Comparison of ENCODE assay signal across 11 cellular contexts in genomic region chr14:70856851-70857498, GRCh38. TPM values are rescaled to one million over a fixed set of nuclear protein-coding genes. Genes with fewer than 3 reads are reported as not detected.
A peak's percentile ranks its signal among the peaks of the same experiment; 100 is the strongest.
DNase-seq lines count a peak whose midpoint lies in the region; FAIRE-seq and TF ChIP-seq lines count a peak whose summit lies in the region.
"Had no signal": no experiment of that assay in that cellular context is flagged by ENCODE, and none has a peak within 500 bp of the region (broad histone marks: within the 10 kb centered on the region; RNA-seq: fewer than 3 reads in every experiment).

No MANE protein-coding gene starts in this region.

- TF ChIP-seq POLR2A in prostate gland (IDR thresholded peaks at IDR 0.05), result no peak

- TF ChIP-seq CTCF in choroid plexus epithelial cell (conservative IDR thresholded peaks at IDR 0.05; ENCODE audit: low read depth, low read length) (no peak), prostate gland (IDR thresholded peaks at IDR 0.05) (no peak)

- no peaks in the 10 kb centered on the region for H3K4me1 ChIP-seq in prostate gland (replicated peaks)
- H3K4me1 ChIP-seq in small intestine (ENCODE audit: control insufficient read depth in 2 of 2, insufficient read depth in 1 of 2, low read depth in 1 of 2, low read length in 1 of 2), result no peaks in the 10 kb centered on the region
- H3K4me1 ChIP-seq: vagina had no signal

- FAIRE-seq in small intestine (lab: Jason Lieb, UNC), result no peak

- DNase-seq in activated naive CD4-positive, alpha-beta T cell treated with anti-CD3 and anti-CD28 coated beads for 36 hours, result peak; percentile 34
- no peak for DNase-seq in activated naive CD4-positive, alpha-beta T cell treated with Interleukin-2 at 50 U/mL for 16 hours
- DNase-seq in RPMI7951 (ENCODE audit: low read depth) (peak; percentile 94), choroid plexus epithelial cell (ENCODE audit: low read depth) (peak; percentile 88), prostate gland (ENCODE audit: low spot score) (no peak), small intestine (no peak), NCI-H69 (lab: John Stamatoyannopoulos, UW) (no peak)
- peak; percentile 28 for DNase-seq in stimulated activated CD8-positive, alpha-beta memory T cell treated with anti-CD3 and anti-CD28 coated beads, Interleukin-4, amount 100 ng/mL, for 48 hours
- DNase-seq: cerebellar nuclear complex, NCI-H146 had no signal

- CTCF ChIA-PET in activated naive CD4-positive, alpha-beta T cell treated with anti-CD3 and anti-CD28 coated beads for 36 hours (lab: Charles Lee), result no interaction called here

- intact Hi-C loops in activated naive CD4-positive, alpha-beta T cell treated with anti-CD3 and anti-CD28 coated beads for 36 hours (cut with micrococcal nuclease), result loop anchor here (2.0 kb wide), 1 partner anchor 30 kb away; no protein-coding TSS in a partner anchor
- intact Hi-C loops in prostate gland (cut with DNase I), result no loop called here

- H3K27me3 ChIP-seq in prostate gland (replicated peaks; ENCODE audit: insufficient read depth), result no peaks in the 10 kb centered on the region
- no peaks in the 10 kb centered on the region for H3K27me3 ChIP-seq in small intestine (ENCODE audit: control insufficient read depth in 2 of 2, insufficient read depth in 2 of 2, low read length in 2 of 2)
- H3K27me3 ChIP-seq: vagina had no signal

- H3K4me1 Mint-ChIP-seq in activated naive CD4-positive, alpha-beta T cell treated with anti-CD3 and anti-CD28 coated beads for 36 hours (ENCODE audit: low read depth), result peaks cover 8% of the 10 kb centered on the region

- 81% methylated on average over 2 of the region's 2 CpGs for WGBS in prostate gland
- 58 to 73% (median 59%) methylated on average over 2 of the region's 2 CpGs for WGBS in small intestine, 3 donors

- H3K27me3 Mint-ChIP-seq in activated naive CD4-positive, alpha-beta T cell treated with anti-CD3 and anti-CD28 coated beads for 36 hours (ENCODE audit: low read depth), result no peaks in the 10 kb centered on the region

- H3K36me3 ChIP-seq in prostate gland (no peaks in the 10 kb centered on the region), small intestine (ENCODE audit: control insufficient read depth in 2 of 2, insufficient read depth in 2 of 2, low read length in 2 of 2) (no peaks in the 10 kb centered on the region)
- H3K36me3 ChIP-seq: vagina had no signal

- no peak overlapping the region for H3K4me3 Mint-ChIP-seq in activated naive CD4-positive, alpha-beta T cell treated with anti-CD3 and anti-CD28 coated beads for 36 hours

- no peaks in the 10 kb centered on the region for H3K9me3 Mint-ChIP-seq in activated naive CD4-positive, alpha-beta T cell treated with anti-CD3 and anti-CD28 coated beads for 36 hours

- no peak overlapping the region for H3K27ac Mint-ChIP-seq in activated naive CD4-positive, alpha-beta T cell treated with anti-CD3 and anti-CD28 coated beads for 36 hours

- H3K36me3 Mint-ChIP-seq in activated naive CD4-positive, alpha-beta T cell treated with anti-CD3 and anti-CD28 coated beads for 36 hours (ENCODE audit: low read depth), result no peaks in the 10 kb centered on the region

- H3K9me3 ChIP-seq in prostate gland (no peaks in the 10 kb centered on the region), small intestine (ENCODE audit: control insufficient read depth, low read depth) (no peaks in the 10 kb centered on the region)
- H3K9me3 ChIP-seq: vagina had no signal

- H3K27ac ChIP-seq in prostate gland (no peak overlapping the region), small intestine (ENCODE audit: low read depth in 1 of 2, low read length in 1 of 2) (no peak overlapping the region)
- H3K27ac ChIP-seq: vagina had no signal

- H3K4me3 ChIP-seq in choroid plexus epithelial cell (ENCODE audit: low read depth, low read length) (no peak overlapping the region), prostate gland (no peak overlapping the region), small intestine (ENCODE audit: low read depth in 1 of 2, low read length in 2 of 2) (no peak overlapping the region)
- H3K4me3 ChIP-seq: vagina had no signal

RNA-seq across cellular contexts. Expression of gene MAP3K9, which starts 47.7 kb away (rescaled TPM):
- total RNA-seq in activated naive CD4-positive, alpha-beta T cell treated with anti-CD3 and anti-CD28 coated beads for 36 hours, result 1 to 10 TPM; 5.6 to 6.9 TPM
- total RNA-seq in RPMI7951 (2014; rRNA removed; shearing (Covaris generic)), result 0.88 and 1.1 TPM in 2 replicates
- 1 to 10 TPM; 5.3 to 9.5 TPM for total RNA-seq in prostate gland
- polyA plus RNA-seq in small intestine, result 1 to 10 TPM in 2 of 3 donors, under 1 TPM in 1; 0.81 to 3.8 (median 1.3) TPM

RNA-seq across cellular contexts. Expression of gene PCNX1, which starts 50.3 kb away (rescaled TPM):
- 10 to 100 TPM; 51.9 to 63.1 TPM for total RNA-seq in activated naive CD4-positive, alpha-beta T cell treated with anti-CD3 and anti-CD28 coated beads for 36 hours
- 14.8 and 16.1 TPM in 2 replicates for total RNA-seq in RPMI7951 (2014; rRNA removed; shearing (Covaris generic))
- 10 to 100 TPM; 24.5 to 66.5 TPM for total RNA-seq in prostate gland
- 1 to 10 TPM; 4.7 to 7.9 (median 5.1) TPM for polyA plus RNA-seq in small intestine

Comparison
In these comparisons a context has a peak if more than half of its experiments do, and no peak if none do; other contexts are left out.
1. DNase-seq: peak in activated naive CD4-positive, alpha-beta T cell treated with anti-CD3 and anti-CD28 coated beads for 36 hours (single experiment), RPMI7951 (single experiment), choroid plexus epithelial cell (single experiment) and stimulated activated CD8-positive, alpha-beta memory T cell treated with anti-CD3 and anti-CD28 coated beads, Interleukin-4, amount 100 ng/mL, for 48 hours (single experiment); none in activated naive CD4-positive, alpha-beta T cell treated with Interleukin-2 at 50 U/mL for 16 hours (single experiment), prostate gland (single experiment), small intestine (single experiment) and NCI-H69 (single experiment).